ENCODE assay signal across 8 cellular contexts in genomic region chr22:38842512-38843200, GRCh38. TPM values are rescaled to one million over a fixed set of nuclear protein-coding genes. Genes with fewer than 3 reads are reported as not detected.
DNase-seq lines count a peak whose midpoint lies in the region; ATAC-seq and TF ChIP-seq lines count a peak whose summit lies in the region.

No MANE protein-coding gene starts in this region.

- no peak for ATAC-seq in GM23338
- no peak for ATAC-seq in activated B cell treated with CpG ODN at 0.5 μM for 24 hours (ENCODE audit: low read depth)
- no peak for ATAC-seq in GM18858 (IDR thresholded peaks at IDR 0.05; ENCODE audit: unreplicated experiment)
- no peak for ATAC-seq in mucosa of descending colon

- H3K4me1 Mint-ChIP-seq in GM23338 (peaks cover 24% of the 10 kb centered on the region), activated B cell treated with CpG ODN at 0.5 μM for 24 hours (peaks cover 13% of the 10 kb centered on the region)

- H3K27ac ChIP-seq in GM23338 (ENCODE audit: low read depth) (no peak overlapping the region), right atrium auricular region (peak overlapping the region; percentile 44 to 70)

- H3K27ac Mint-ChIP-seq in GM23338 (no peak overlapping the region), activated B cell treated with CpG ODN at 0.5 μM for 24 hours (no peak overlapping the region)

- H3K9me3 ChIP-seq in right atrium auricular region (no peaks in the 10 kb centered on the region), skeletal muscle satellite cell (replicated peaks; ENCODE audit: low read length) (no peaks in the 10 kb centered on the region), mucosa of descending colon (no peaks in the 10 kb centered on the region)

- no peaks in the 10 kb centered on the region for H3K79me2 ChIP-seq in GM23338 (replicated peaks; ENCODE audit: insufficient read depth)

- peaks cover 4% of the 10 kb centered on the region; the same call in 1 of the 2 replicates for H4K20me1 ChIP-seq in GM23338 (replicated peaks; ENCODE audit: insufficient read depth)

- H3K36me3 ChIP-seq in GM23338 (ENCODE audit: insufficient read depth) (no peaks in the 10 kb centered on the region), right atrium auricular region (no peaks in the 10 kb centered on the region), skeletal muscle satellite cell (ENCODE audit: insufficient read depth, low read length) (no peaks in the 10 kb centered on the region), mucosa of descending colon (ENCODE audit: low read depth) (no peaks in the 10 kb centered on the region)

- H3K9me2 ChIP-seq in GM23338 (ENCODE audit: insufficient read depth): no peaks in the 10 kb centered on the region

- no peak overlapping the region for H3K9ac ChIP-seq in skeletal muscle satellite cell (ENCODE audit: low read depth, low read length)

- no peaks in the 10 kb centered on the region for H3F3A ChIP-seq in GM23338 (replicated peaks; ENCODE audit: low read depth)

- H2AFZ ChIP-seq in GM23338: peak overlapping the region; percentile 81

- intact Hi-C loops in activated B cell treated with CpG ODN at 0.5 μM for 24 hours (cut with micrococcal nuclease): loop anchor here (2.0 to 5.0 kb wide), 3 partner anchors 50 to 110 kb away; partner anchors contain the start of genes DNAL4 and SUN2
- intact Hi-C loops in mucosa of descending colon (cut with DNase I, micrococcal nuclease): no loop called here

- H3K9me3 Mint-ChIP-seq in GM23338: no peaks in the 10 kb centered on the region
- no peaks in the 10 kb centered on the region for H3K9me3 Mint-ChIP-seq in activated B cell treated with CpG ODN at 0.5 μM for 24 hours

- no peak for TF ChIP-seq CTCF in GM23338 (conservative IDR thresholded peaks at IDR 0.05; ENCODE audit: low read depth in 2 of 2)
- TF ChIP-seq CTCF in activated B cell treated with CpG ODN at 0.5 μM for 24 hours (IDR thresholded peaks at IDR 0.05): no peak
- TF ChIP-seq CTCF in right atrium auricular region (IDR thresholded peaks at IDR 0.05): no peak
- TF ChIP-seq CTCF in mucosa of descending colon (IDR thresholded peaks at IDR 0.05): no peak

- H3K27me3 ChIP-seq in GM23338 (ENCODE audit: insufficient read depth) (peaks cover 52% of the 10 kb centered on the region), right atrium auricular region (no peaks in the 10 kb centered on the region), skeletal muscle satellite cell (ENCODE audit: control insufficient read depth, insufficient read depth, low read length) (peaks cover 68% of the 10 kb centered on the region)

- H3K4me3 ChIP-seq in GM23338 (peak overlapping the region; percentile 66), right atrium auricular region (peak overlapping the region; percentile 39 to 53), skeletal muscle satellite cell (ENCODE audit: low read length) (peak overlapping the region; percentile 60), mucosa of descending colon (no peak overlapping the region)

- H3K4me1 ChIP-seq in GM23338 (ENCODE audit: insufficient read depth) (0 out of 2 replicates have a peak, but pooled peaks cover 7% of the 10 kb centered on the region), right atrium auricular region (peaks cover 0 to 16% of the 10 kb centered on the region in 2 donors), skeletal muscle satellite cell (ENCODE audit: control insufficient read depth, insufficient read depth, low read length) (no peaks in the 10 kb centered on the region), mucosa of descending colon (ENCODE audit: low read depth) (peaks cover 4% of the 10 kb centered on the region)

- CTCF ChIA-PET in activated B cell treated with CpG ODN at 0.5 μM for 24 hours (lab: Charles Lee): interaction anchor here (0.8 to 1.1 kb wide), 4 partner anchors 10 to 118 kb away, joined by 3 to 8 read pairs (median 5); no protein-coding TSS in a partner anchor

- no peaks in the 10 kb centered on the region; the same call in 2 of the 3 replicates for H3K36me3 Mint-ChIP-seq in GM23338 (ENCODE audit: low read depth)
- no peaks in the 10 kb centered on the region for H3K36me3 Mint-ChIP-seq in activated B cell treated with CpG ODN at 0.5 μM for 24 hours (ENCODE audit: low read depth)

- POLR2A ChIA-PET in activated B cell treated with CpG ODN at 0.5 μM for 24 hours (lab: Charles Lee): no interaction called here

- no peak for DNase-seq in GM23338 (ENCODE audit: low spot score)
- no peak for DNase-seq in activated B cell treated with CpG ODN at 0.5 μM for 24 hours
- no peak for DNase-seq in right atrium auricular region (ENCODE audit: low spot score)
- DNase-seq in NAMALWA (ENCODE audit: low spot score): no peak
- DNase-seq in NCI-H774 (lab: John Stamatoyannopoulos, UW): no peak
- no peak for DNase-seq in mucosa of descending colon

- peak overlapping the region; percentile 85 for H3K4me2 ChIP-seq in GM23338
- peak overlapping the region; percentile 73 for H3K4me2 ChIP-seq in skeletal muscle satellite cell (ENCODE audit: low read length)

- H3K27me3 Mint-ChIP-seq in GM23338 (ENCODE audit: insufficient read depth, low read depth, poor library complexity) (peaks cover 47% of the 10 kb centered on the region), activated B cell treated with CpG ODN at 0.5 μM for 24 hours (peaks cover 59% of the 10 kb centered on the region)

- peak overlapping the region; percentile 82 for H3K4me3 Mint-ChIP-seq in GM23338
- peak overlapping the region; percentile 77 for H3K4me3 Mint-ChIP-seq in activated B cell treated with CpG ODN at 0.5 μM for 24 hours

TF ChIP-seq in GM23338, 12 proteins besides CTCF, POLR2A, EP300 and RAD21 (continues in another document):
- TF ChIP-seq JUNB (IDR thresholded peaks at IDR 0.05; ENCODE audit: unreplicated experiment) (no peak), POLR2AphosphoS5 (IDR thresholded peaks at IDR 0.05; ENCODE audit: low read depth) (no peak), ZNF114 (CRISPR knock-in tag; IDR thresholded peaks at IDR 0.05) (no peak), EZH2 (IDR thresholded peaks at IDR 0.05; ENCODE audit: low read depth, unreplicated experiment) (no peak), CREB1 (CRISPR knock-in tag; IDR thresholded peaks at IDR 0.05; ENCODE audit: low read depth) (no peak), ZNF331 (CRISPR knock-in tag; IDR thresholded peaks at IDR 0.05; ENCODE audit: low read depth) (no peak), EZH2phosphoT487 (IDR thresholded peaks at IDR 0.05; ENCODE audit: unreplicated experiment) (no peak), ETS1 (IDR thresholded peaks at IDR 0.05) (no peak)

RNA-seq across cellular contexts. Expression of gene NPTXR, which starts 1.2 kb away (rescaled TPM):
- 9.3 and 13.4 TPM in 2 replicates for total RNA-seq in GM23338 (2014; rRNA removed; shearing (Covaris generic))
- 0.75 and 0.89 TPM in 2 replicates for polyA plus RNA-seq in GM23338 (2016; fragmentation: Nextera tagmentation; extraction: Ambion mirVana)
- total RNA-seq in activated B cell treated with CpG ODN at 0.5 μM for 24 hours (0.07 and 0.13 TPM in 2 replicates), right atrium auricular region (10 to 100 TPM; 18.0 to 24.6 TPM), mucosa of descending colon (10 to 100 TPM in 1 of 3 donors, 1 to 10 TPM in 1, under 1 TPM in 1; 0.84 to 15.5 (median 1.2) TPM)
- total RNA-seq in skeletal muscle satellite cell (2012; rRNA removed): under 0.01 and 0.22 TPM in 2 replicates

RNA-seq across cellular contexts. Expression of gene CBX6, which starts 29.4 kb away (rescaled TPM):
- total RNA-seq in GM23338 (2014; rRNA removed; shearing (Covaris generic)): 18.2 and 23.0 TPM in 2 replicates
- polyA plus RNA-seq in GM23338 (2016; fragmentation: Nextera tagmentation; extraction: Ambion mirVana): 17.4 and 18.5 TPM in 2 replicates
- total RNA-seq in activated B cell treated with CpG ODN at 0.5 μM for 24 hours: 65.6 and 71.8 TPM in 2 replicates
- total RNA-seq in right atrium auricular region: 10 to 100 TPM; 28.0 to 57.0 TPM
- 45.2 and 49.4 TPM in 2 replicates for total RNA-seq in skeletal muscle satellite cell (2012; rRNA removed)
- 10 to 100 TPM; 15.7 to 84.0 (median 23.6) TPM for total RNA-seq in mucosa of descending colon

RNA-seq across cellular contexts. Expression of gene DNAL4, which starts 48.7 kb away (rescaled TPM):
- total RNA-seq in GM23338 (2014; rRNA removed; shearing (Covaris generic)): 10.0 and 11.3 TPM in 2 replicates
- polyA plus RNA-seq in GM23338 (2016; fragmentation: Nextera tagmentation; extraction: Ambion mirVana): 8.7 and 9.3 TPM in 2 replicates
- 7.7 and 8.4 TPM in 2 replicates for total RNA-seq in activated B cell treated with CpG ODN at 0.5 μM for 24 hours
- total RNA-seq in right atrium auricular region: 10 to 100 TPM; 12.3 TPM
- total RNA-seq in skeletal muscle satellite cell (2012; rRNA removed): 8.9 and 13.5 TPM in 2 replicates
- 10 to 100 TPM; 14.7 to 17.6 (median 16.1) TPM for total RNA-seq in mucosa of descending colon
